In genomic region chr1:43444827-43445225, GRCh38 we compare ENCODE assay signal across 1 cellular context.
A peak's percentile ranks its signal among the peaks of the same experiment; 100 is the strongest.
TF ChIP-seq lines count a peak whose summit lies in the region.

No MANE protein-coding gene starts in this region.

TF ChIP-seq in K562, 482 proteins besides CTCF, POLR2A, EP300 and RAD21:
- no peak for TF ChIP-seq ZBTB26 (CRISPR knock-in tag; IDR thresholded peaks at IDR 0.05)
- 0 out of 4 replicates have a peak, but pooled peaks of 1 of the 2 experiments have one; percentile 25 for TF ChIP-seq NRF1 (conservative IDR thresholded peaks at IDR 0.05 in 1 of 2, IDR thresholded peaks at IDR 0.05 in 1 of 2)
